Comparison of ENCODE assay signal across 1 cellular context in the genomic region with DNA sequence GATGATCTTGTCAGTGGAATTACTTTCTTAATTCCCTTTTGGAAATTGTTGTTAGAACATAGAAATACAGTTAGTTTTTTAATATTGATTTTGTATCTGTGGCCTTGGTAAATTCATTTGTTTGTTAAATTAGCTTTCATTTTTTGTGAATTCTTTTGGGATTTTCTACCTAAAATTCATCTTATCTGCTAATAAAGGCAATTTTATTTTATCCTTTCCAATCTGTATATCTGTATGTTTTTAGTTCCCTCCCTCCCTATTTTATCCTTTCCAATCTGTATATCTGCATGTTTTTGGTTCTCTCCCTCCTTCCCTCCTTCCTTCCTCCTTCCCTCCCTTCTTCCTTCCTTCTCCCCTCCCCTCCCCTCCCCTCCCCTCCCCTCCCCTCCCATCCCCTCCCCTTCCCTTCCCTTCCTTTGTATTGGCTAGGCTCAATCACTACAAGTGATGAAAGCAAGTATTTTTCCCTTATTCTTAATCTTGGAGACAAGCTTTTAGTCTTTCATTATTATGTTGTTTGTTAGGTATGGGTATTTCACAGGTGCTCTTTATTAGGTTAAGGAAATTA.
TF ChIP-seq lines count a peak whose summit lies in the region.

No MANE protein-coding gene starts in this region.

TF ChIP-seq in HepG2, 621 proteins besides CTCF, POLR2A, EP300 and RAD21 (continued from another document):
- TF ChIP-seq HNRNPK (IDR thresholded peaks at IDR 0.05; ENCODE audit: low read depth, low read length, poor library complexity, severe bottlenecking) (peak; percentile 91), AHR (CRISPR knock-in tag; IDR thresholded peaks at IDR 0.05) (no peak), PCBP1 (IDR thresholded peaks at IDR 0.05; ENCODE audit: borderline replicate concordance, low read depth, low read length) (peak; percentile 82; the same call in 1 of the 2 replicates), MXI1 (IDR thresholded peaks at IDR 0.05; ENCODE audit: borderline replicate concordance, low read depth, low read length) (no peak), GABPA (IDR thresholded peaks at IDR 0.05; ENCODE audit: low read depth, low read length) (no peak), GABPA (CRISPR knock-in tag; IDR thresholded peaks at IDR 0.05; ENCODE audit: low read depth) (no peak)
- TF ChIP-seq, protein P1, sequence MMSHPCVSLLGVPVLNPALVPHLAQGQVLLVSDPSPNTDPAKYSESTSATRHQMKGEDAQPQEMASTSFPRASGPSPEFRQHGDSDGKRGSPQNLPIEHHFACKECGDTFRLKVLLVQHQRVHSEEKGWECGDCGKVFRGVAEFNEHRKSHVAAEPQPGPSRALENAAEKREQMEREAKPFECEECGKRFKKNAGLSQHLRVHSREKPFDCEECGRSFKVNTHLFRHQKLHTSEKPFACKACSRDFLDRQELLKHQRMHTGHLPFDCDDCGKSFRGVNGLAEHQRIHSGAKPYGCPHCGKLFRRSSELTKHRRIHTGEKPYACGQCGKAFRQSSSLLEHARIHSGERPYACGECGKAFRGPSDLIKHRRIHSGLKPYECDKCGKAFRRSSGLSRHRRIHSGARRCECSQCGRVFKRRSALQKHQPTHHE (CRISPR knock-in tag; IDR thresholded peaks at IDR 0.05; ENCODE audit: borderline replicate concordance): no peak
- TF ChIP-seq, protein P2, sequence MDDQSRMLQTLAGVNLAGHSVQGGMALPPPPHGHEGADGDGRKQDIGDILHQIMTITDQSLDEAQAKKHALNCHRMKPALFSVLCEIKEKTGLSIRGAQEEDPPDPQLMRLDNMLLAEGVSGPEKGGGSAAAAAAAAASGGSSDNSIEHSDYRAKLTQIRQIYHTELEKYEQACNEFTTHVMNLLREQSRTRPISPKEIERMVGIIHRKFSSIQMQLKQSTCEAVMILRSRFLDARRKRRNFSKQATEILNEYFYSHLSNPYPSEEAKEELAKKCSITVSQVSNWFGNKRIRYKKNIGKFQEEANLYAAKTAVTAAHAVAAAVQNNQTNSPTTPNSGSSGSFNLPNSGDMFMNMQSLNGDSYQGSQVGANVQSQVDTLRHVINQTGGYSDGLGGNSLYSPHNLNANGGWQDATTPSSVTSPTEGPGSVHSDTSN (CRISPR knock-in tag; IDR thresholded peaks at IDR 0.05; ENCODE audit: borderline replicate concordance): no peak
TF ChIP-seq in HepG2: peak in this region for 2.
